In the genomic region with DNA sequence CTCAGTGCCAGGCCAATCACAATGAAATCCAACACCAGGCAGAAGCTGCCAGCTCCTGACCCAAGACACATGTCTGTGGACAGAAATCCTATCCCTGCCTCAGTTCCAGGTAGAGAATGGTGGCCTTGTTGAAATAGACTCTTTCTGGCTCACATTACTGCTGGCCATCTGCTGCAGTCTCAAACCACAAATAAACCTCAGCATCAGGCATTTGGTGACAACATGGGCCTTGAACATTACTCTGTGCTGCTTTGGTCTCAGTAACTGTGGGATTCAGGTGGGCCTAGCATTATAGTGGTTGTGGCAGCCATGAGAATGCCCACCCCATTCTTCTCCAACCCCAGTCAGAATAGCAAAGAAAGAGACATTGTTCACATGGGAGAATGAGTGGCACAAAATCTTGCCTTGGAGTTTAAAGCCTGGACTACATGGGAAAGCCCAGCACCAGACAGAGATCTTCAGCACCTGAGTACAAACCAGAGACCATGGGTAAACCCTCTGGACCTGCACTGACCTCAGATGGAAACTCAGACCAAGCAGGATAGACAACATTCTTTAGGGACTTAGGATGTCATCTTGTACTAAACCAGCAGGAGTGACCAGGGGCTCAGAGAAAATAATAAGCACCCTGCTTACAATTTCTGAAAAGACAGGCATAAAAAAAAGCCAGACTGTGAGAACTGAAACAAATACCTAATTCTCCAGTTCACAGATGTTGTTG, we compare ENCODE assay signal across 23 cellular contexts. TPM values are rescaled to one million over a fixed set of nuclear protein-coding genes. Genes with fewer than 3 reads are reported as not detected.
DNase-seq lines count a peak whose midpoint lies in the region; ATAC-seq and TF ChIP-seq lines count a peak whose summit lies in the region.
"Had no signal": no experiment of that assay in that cellular context is flagged by ENCODE, and none has a peak within 500 bp of the region (broad histone marks: within the 10 kb centered on the region; RNA-seq: fewer than 3 reads in every experiment).

No MANE protein-coding gene starts in this region.

- no peak for ATAC-seq in HG03342 (IDR thresholded peaks at IDR 0.05; ENCODE audit: unreplicated experiment)
- ATAC-seq: activated CD8-positive, alpha-beta memory T cell treated with anti-CD3 and anti-CD28 coated beads, Interleukin-2, amount 10 ng/mL, durations not matched to agents 7 days and 5 days; activated T-helper 17 cell treated with anti-CD3 and anti-CD28 coated beads, Interleukin-2, amount 50 U/mL, for 72 hours; CD8-positive, alpha-beta T cell; upper lobe of right lung had no signal

- no peak for TF ChIP-seq CTCF in GM20000 (IDR thresholded peaks at IDR 0.05; ENCODE audit: extremely low read depth, missing control alignments)

- DNase-seq in GM20000 (ENCODE audit: low spot score) (peak; percentile 2), NCI-H446 treated with DMSO at 0.1 percent for 48 hours (lab: John Stamatoyannopoulos, UW) (peak; percentile 56), fibroblast of peridontal ligament (ENCODE audit: extremely low read depth) (peak; percentile 19), renal cortical epithelial cell (ENCODE audit: low read depth) (peak; percentile 24), COR-L47 (lab: John Stamatoyannopoulos, UW) (no peak), GOT3 (lab: John Stamatoyannopoulos, UW) (no peak), NCI-H748 (lab: John Stamatoyannopoulos, UW; ENCODE audit: unreplicated experiment) (no peak)
- DNase-seq: activated CD4-positive, alpha-beta T cell treated with anti-CD3 and anti-CD28 coated beads, Interleukin-2, amount 10 ng/mL, durations not matched to agents 24 days and 14 days; activated CD8-positive, alpha-beta memory T cell treated with anti-CD3 and anti-CD28 coated beads, Interleukin-2, amount 10 ng/mL, durations not matched to agents 7 days and 5 days; activated naive CD8-positive, alpha-beta T cell treated with anti-CD3 and anti-CD28 coated beads for 36 hours; CD8-positive, alpha-beta T cell; effector memory CD4-positive, alpha-beta T cell; KG1; left ventricle myocardium inferior; NCI-H1092; NCI-H2081 treated with DMSO at 0.1 percent for 48 hours; NCI-H510A treated with DMSO at 0.1 percent for 48 hours; stimulated activated CD4-positive, alpha-beta T cell treated with anti-CD3 and anti-CD28 coated beads, Interleukin-4, amount 100 ng/mL, for 24 hours; upper lobe of right lung had no signal

RNA-seq across cellular contexts. Expression of a gene that starts 50.4 kb away (rescaled TPM):
- 3.6 and 5.2 TPM in 2 replicates for total RNA-seq in renal cortical epithelial cell
- total RNA-seq: activated CD4-positive, alpha-beta T cell treated with anti-CD3 and anti-CD28 coated beads, Interleukin-2, amount 10 ng/mL, durations not matched to agents 24 days and 14 days; activated CD8-positive, alpha-beta memory T cell treated with anti-CD3 and anti-CD28 coated beads, Interleukin-2, amount 10 ng/mL, durations not matched to agents 7 days and 5 days; activated naive CD8-positive, alpha-beta T cell treated with anti-CD3 and anti-CD28 coated beads for 36 hours; activated T-helper 17 cell treated with anti-CD3 and anti-CD28 coated beads, Interleukin-2, amount 50 U/mL, for 72 hours; CD8-positive, alpha-beta T cell; mononuclear cell; T-helper 1 cell treated with Interleukin-12 subunit alpha and Interleukin-12 subunit beta and Interleukin-4 antibody, amounts not matched to agents 30 ng/mL and 1 ng/mL, for 36 hours had no signal

Comparison
In these comparisons a context has a peak if more than half of its experiments do, and no peak if none do; other contexts are left out.
1. DNase-seq: peak in GM20000 (single experiment), NCI-H446 treated with DMSO at 0.1 percent for 48 hours (single experiment), fibroblast of peridontal ligament (single experiment) and renal cortical epithelial cell (single experiment); none in COR-L47 (single experiment), GOT3 (single experiment) and NCI-H748 (single experiment).